In the genomic region with DNA sequence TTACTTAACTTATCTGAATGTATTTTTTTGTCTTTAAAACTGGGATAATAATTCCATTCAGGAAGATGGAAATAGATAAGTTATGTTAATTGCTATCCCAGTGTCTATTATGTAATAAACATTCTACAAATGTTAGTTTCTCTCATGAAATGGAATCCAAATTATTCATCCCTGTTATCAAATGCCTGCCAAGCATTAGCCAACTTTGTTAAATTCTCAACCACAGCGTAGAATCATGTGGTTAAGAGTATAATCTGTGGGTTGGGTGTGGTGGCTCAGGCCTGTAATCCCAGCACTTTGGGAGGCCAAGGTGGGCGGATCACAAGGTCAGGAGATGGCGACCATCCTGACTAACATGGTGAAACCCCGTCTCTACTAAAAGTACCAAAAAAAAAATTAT, we compare ENCODE assay signal across 23 cellular contexts.
"Had no signal": no experiment of that assay in that cellular context is flagged by ENCODE, and none has a peak within 500 bp of the region (broad histone marks: within the 10 kb centered on the region; RNA-seq: fewer than 3 reads in every experiment).

No MANE protein-coding gene starts in this region.

- H3K27me3 ChIP-seq: pancreas, spleen, suprapubic skin, tibial artery, upper lobe of right lung had no signal

- H3K9me3 Mint-ChIP-seq: neural crest cell had no signal

- H3K4me1 Mint-ChIP-seq: neural crest cell; stimulated activated effector memory CD8-positive, alpha-beta T cell treated with anti-CD3 and anti-CD28 coated beads, Interleukin-12 subunit alpha, Interleukin-12 subunit beta, amount 100 ng/mL, for 72 hours had no signal

- H3K4me1 ChIP-seq: left ventricle myocardium inferior, pancreas, prostate gland, spleen, suprapubic skin, tibial artery, upper lobe of right lung had no signal

- DNase-seq: left ventricle myocardium inferior; naive thymus-derived CD4-positive, alpha-beta T cell; nucleus accumbens; pancreas; posterior cingulate gyrus; retina; right cardiac atrium; small intestine; spleen; stimulated activated CD4-positive, alpha-beta T cell treated with anti-CD3 and anti-CD28 coated beads, Interleukin-4, amount 100 ng/mL, for 24 hours; stimulated activated naive CD4-positive, alpha-beta T cell; tibial artery; upper lobe of right lung had no signal

- H3K27me3 Mint-ChIP-seq: naive thymus-derived CD4-positive, alpha-beta T cell; natural killer cell treated with Interleukin-12 subunit alpha and Interleukin-12 subunit beta and Interleukin-15 and Interleukin-18, amount 100 ng/mL, for 72 hours; stimulated activated naive CD8-positive, alpha-beta T cell treated with anti-CD3 and anti-CD28 coated beads, Interleukin-15, Interleukin-2, amounts not matched to agents 100 ng/mL and 50 ng/mL, for 24 hours had no signal

- H3K27ac ChIP-seq: left ventricle myocardium inferior, pancreas, prostate gland, spleen, suprapubic skin, thoracic aorta, tibial artery, upper lobe of right lung had no signal

- H3K36me3 ChIP-seq: left ventricle myocardium inferior, pancreas, prostate gland, spleen, suprapubic skin, thoracic aorta, tibial artery, upper lobe of right lung had no signal

- H3K27ac Mint-ChIP-seq: mesothelial cell of epicardium; naive thymus-derived CD4-positive, alpha-beta T cell; natural killer cell treated with Interleukin-12 subunit alpha and Interleukin-12 subunit beta and Interleukin-15 and Interleukin-18, amount 100 ng/mL, for 72 hours; stimulated activated effector memory CD8-positive, alpha-beta T cell treated with anti-CD3 and anti-CD28 coated beads, Interleukin-12 subunit alpha, Interleukin-12 subunit beta, amount 100 ng/mL, for 72 hours; stimulated activated naive CD8-positive, alpha-beta T cell treated with anti-CD3 and anti-CD28 coated beads, Interleukin-15, Interleukin-2, amounts not matched to agents 100 ng/mL and 50 ng/mL, for 24 hours had no signal

- H3K36me3 Mint-ChIP-seq: naive thymus-derived CD4-positive, alpha-beta T cell; natural killer cell treated with Interleukin-12 subunit alpha and Interleukin-12 subunit beta and Interleukin-15 and Interleukin-18, amount 100 ng/mL, for 72 hours; stimulated activated effector memory CD8-positive, alpha-beta T cell treated with anti-CD3 and anti-CD28 coated beads, Interleukin-12 subunit alpha, Interleukin-12 subunit beta, amount 100 ng/mL, for 72 hours had no signal

- H3K9me3 ChIP-seq: pancreas, prostate gland, suprapubic skin, thoracic aorta, tibial artery, upper lobe of right lung had no signal

- ATAC-seq: naive thymus-derived CD4-positive, alpha-beta T cell; natural killer cell treated with Interleukin-12 subunit alpha and Interleukin-12 subunit beta and Interleukin-15 and Interleukin-18, amount 100 ng/mL, for 72 hours; pancreas; right cardiac atrium; sciatic nerve; stimulated activated effector memory CD8-positive, alpha-beta T cell treated with anti-CD3 and anti-CD28 coated beads, Interleukin-12 subunit alpha, Interleukin-12 subunit beta, amount 100 ng/mL, for 72 hours; upper lobe of right lung had no signal

- H3K4me3 ChIP-seq: left ventricle myocardium inferior, lung, pancreas, prostate gland, spleen, suprapubic skin, thoracic aorta, tibial artery, upper lobe of right lung had no signal

- H3K4me3 Mint-ChIP-seq: mesothelial cell of epicardium; naive thymus-derived CD4-positive, alpha-beta T cell; natural killer cell treated with Interleukin-12 subunit alpha and Interleukin-12 subunit beta and Interleukin-15 and Interleukin-18, amount 100 ng/mL, for 72 hours; neural crest cell; stimulated activated effector memory CD8-positive, alpha-beta T cell treated with anti-CD3 and anti-CD28 coated beads, Interleukin-12 subunit alpha, Interleukin-12 subunit beta, amount 100 ng/mL, for 72 hours; stimulated activated naive CD8-positive, alpha-beta T cell treated with anti-CD3 and anti-CD28 coated beads, Interleukin-15, Interleukin-2, amounts not matched to agents 100 ng/mL and 50 ng/mL, for 24 hours had no signal
